In the genomic region with DNA sequence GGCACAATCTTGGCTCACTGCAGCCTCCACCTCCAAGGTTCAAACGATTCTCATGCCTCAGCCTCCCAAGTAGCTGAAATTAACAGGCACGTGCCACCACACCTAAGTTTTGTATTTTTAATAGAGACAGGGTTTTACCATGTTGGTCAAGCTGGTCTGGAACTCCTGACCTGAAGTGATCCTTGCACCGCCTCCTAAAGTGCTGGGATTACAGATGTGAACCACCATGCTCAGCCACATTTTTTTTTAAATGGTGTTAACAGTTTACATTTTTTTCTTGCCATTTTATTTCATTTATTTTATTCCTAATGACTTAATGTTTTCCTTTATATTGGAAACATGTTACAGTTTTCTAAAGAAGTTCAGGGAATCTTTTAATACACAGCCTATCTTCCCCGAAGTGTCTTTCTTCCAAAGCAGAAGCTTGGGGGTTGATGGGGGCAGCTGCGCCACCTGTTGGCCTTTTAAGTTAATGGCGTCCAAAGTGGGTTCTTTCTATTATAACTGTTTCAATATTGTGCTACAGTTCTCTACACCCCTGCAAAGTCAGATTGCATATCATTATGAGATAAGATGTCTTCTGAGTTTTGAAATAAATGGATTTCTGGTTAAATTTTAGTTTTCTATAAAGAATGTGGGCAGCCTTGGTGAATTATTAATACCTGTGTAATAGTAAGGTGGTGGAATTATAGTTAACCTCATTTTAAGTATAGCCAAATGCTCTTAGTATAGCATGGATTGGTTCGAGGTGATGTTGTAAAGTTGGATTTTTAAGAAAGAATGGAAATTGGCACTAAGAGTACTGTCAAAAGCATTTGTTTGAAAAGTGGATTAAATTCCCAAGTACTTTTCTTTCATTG, we compare ENCODE assay signal across 8 cellular contexts. TPM values are rescaled to one million over a fixed set of nuclear protein-coding genes. Genes with fewer than 3 reads are reported as not detected.
DNase-seq lines count a peak whose midpoint lies in the region; ATAC-seq, FAIRE-seq and TF ChIP-seq lines count a peak whose summit lies in the region.

No MANE protein-coding gene starts in this region.

- H3K4ac ChIP-seq in IMR-90 (ENCODE audit: low read depth, low read length) = no peak overlapping the region

- H3K9me3 Mint-ChIP-seq in activated T-helper 17 cell treated with anti-CD3 and anti-CD28 coated beads, Interleukin-2, amount 50 U/mL, for 72 hours = no peaks in the 10 kb centered on the region

- H3K4me1 ChIP-seq in IMR-90 (ENCODE audit: control insufficient read depth, insufficient read depth, low read length) (peaks cover 23% of the 10 kb centered on the region), osteoblast (ENCODE audit: insufficient read depth, low read length) (peaks cover 21% of the 10 kb centered on the region), upper lobe of right lung (no peaks in the 10 kb centered on the region)

- peaks cover 97% of the 10 kb centered on the region for H3K36me3 Mint-ChIP-seq in activated T-helper 17 cell treated with anti-CD3 and anti-CD28 coated beads, Interleukin-2, amount 50 U/mL, for 72 hours (ENCODE audit: low read depth)

- H3K56ac ChIP-seq in IMR-90 (ENCODE audit: extremely low read depth, insufficient read depth, low read length) = no peak overlapping the region

- peak overlapping the region; percentile 85 for H3K27ac Mint-ChIP-seq in activated T-helper 17 cell treated with anti-CD3 and anti-CD28 coated beads, Interleukin-2, amount 50 U/mL, for 72 hours

- H3K18ac ChIP-seq in IMR-90 (ENCODE audit: low read depth, low read length) = no peak overlapping the region

- peaks cover 23 to 50% of the 10 kb centered on the region in 2 experiments for H3K79me1 ChIP-seq in IMR-90 (ENCODE audit: low read depth in 1 of 2, low read length in 2 of 2)

- CTCF ChIA-PET in IMR-90 (lab: Yijun Ruan, JAX) = interaction anchor here (1.0 to 2.1 kb wide), 5 partner anchors 12 to 127 kb away, joined by 3 to 15 read pairs (median 3); no protein-coding TSS in a partner anchor

- H4K91ac ChIP-seq in IMR-90 (ENCODE audit: insufficient read depth, low read depth, low read length) = no peak overlapping the region

- no peak overlapping the region for H3K4me3 Mint-ChIP-seq in activated T-helper 17 cell treated with anti-CD3 and anti-CD28 coated beads, Interleukin-2, amount 50 U/mL, for 72 hours

- in situ Hi-C loops in IMR-90 (cut with MboI; ENCODE audit: low sequenced_read_pairs) = no loop called here

- intact Hi-C loops in IMR-90 (cut with micrococcal nuclease) = loop anchor here (1.0 kb wide), 3 partner anchors 65 to 127 kb away; no protein-coding TSS in a partner anchor
- intact Hi-C loops in upper lobe of right lung (cut with DNase I) = loop anchor here (10.0 kb wide), 1 partner anchor 101 kb away; no protein-coding TSS in a partner anchor

- no peak overlapping the region for H4K5ac ChIP-seq in IMR-90 (ENCODE audit: low read depth, low read length)

- no peak for FAIRE-seq in D721Med (lab: Jason Lieb, UNC)

- H3K4me3 ChIP-seq in IMR-90 (ENCODE audit: insufficient read depth, low read depth, low read length) (no peak overlapping the region), osteoblast (ENCODE audit: insufficient read depth, low read length) (no peak overlapping the region), upper lobe of right lung (no peak overlapping the region)

- H2AK9ac ChIP-seq in IMR-90 (replicated peaks; ENCODE audit: low read depth, low read length, poor library complexity) = no peak overlapping the region

- H3K27me3 Mint-ChIP-seq in activated T-helper 17 cell treated with anti-CD3 and anti-CD28 coated beads, Interleukin-2, amount 50 U/mL, for 72 hours = no peaks in the 10 kb centered on the region

- peaks cover 9% of the 10 kb centered on the region for H3K4me1 Mint-ChIP-seq in activated T-helper 17 cell treated with anti-CD3 and anti-CD28 coated beads, Interleukin-2, amount 50 U/mL, for 72 hours

- no peak overlapping the region for H2BK15ac ChIP-seq in IMR-90 (ENCODE audit: low read depth, low read length)

- no peaks in the 10 kb centered on the region for H3K27me3 ChIP-seq in IMR-90 (ENCODE audit: control insufficient read depth, insufficient read depth, low read length)
- no peaks in the 10 kb centered on the region for H3K27me3 ChIP-seq in osteoblast (ENCODE audit: insufficient read depth, low read length)
- no peaks in the 10 kb centered on the region for H3K27me3 ChIP-seq in upper lobe of right lung

- 100% methylated on average over 1 of the region's 7 CpGs; no CpG with 5 or more reads in 1 of the 2 experiments for WGBS in IMR-90 (ENCODE audit: extremely low coverage in 2 of 2, insufficient read length in 1 of 2), 2 experiments

- BruUV-seq in IMR-90 (replicated peaks; lab: Mats Ljungman, UMichigan) = no TSS peak

- DNase-seq in D721Med (ENCODE audit: insufficient read length, low spot score) = no peak
- DNase-seq in IMR-90 = peak; percentile 67
- DNase-seq in RKO (ENCODE audit: low spot score) = peak; percentile 78
- peak; percentile 58 for DNase-seq in fibroblast of the conjunctiva (ENCODE audit: low read depth)
- no peak for DNase-seq in osteoblast (ENCODE audit: insufficient read length, low spot score, missing footprints)
- no peak for DNase-seq in upper lobe of right lung

- H4K20me1 ChIP-seq in IMR-90 (ENCODE audit: insufficient read depth, low read length) = 0 out of 2 replicates have a peak, but pooled peaks cover 8% of the 10 kb centered on the region
- peaks cover 12% of the 10 kb centered on the region for H4K20me1 ChIP-seq in osteoblast (ENCODE audit: insufficient read depth, low read length)

- no peak overlapping the region for H3K23ac ChIP-seq in IMR-90 (ENCODE audit: low read depth, low read length)

- ATAC-seq in IMR-90 (ENCODE audit: low read depth) (peak; percentile 73), upper lobe of right lung (peak; percentile 89), HG03354 (IDR thresholded peaks at IDR 0.05; ENCODE audit: poor library complexity, severe bottlenecking, unreplicated experiment) (no peak)
- ATAC-seq in activated T-helper 17 cell treated with anti-CD3 and anti-CD28 coated beads, Interleukin-2, amount 50 U/mL, for 72 hours (replicated peaks) = peak; percentile 38

- no peak overlapping the region for H2AK5ac ChIP-seq in IMR-90 (ENCODE audit: low read depth, low read length)

- TF ChIP-seq CTCF in D721Med (IDR thresholded peaks at IDR 0.05; ENCODE audit: insufficient read depth, missing control alignments) (peak; percentile 77), IMR-90 (conservative IDR thresholded peaks at IDR 0.05; ENCODE audit: low read depth, low read length) (peak; percentile 85), osteoblast (IDR thresholded peaks at IDR 0.05; ENCODE audit: extremely low read depth, low read depth, low read length) (peak; percentile 94), upper lobe of right lung (IDR thresholded peaks at IDR 0.05) (peak; percentile 84)

- H2BK20ac ChIP-seq in IMR-90 (ENCODE audit: low read depth, low read length) = no peak overlapping the region

- no peak overlapping the region for H3K4me2 ChIP-seq in IMR-90 (ENCODE audit: low read depth, low read length)
- no peak overlapping the region for H3K4me2 ChIP-seq in osteoblast (ENCODE audit: insufficient read depth, low read length)

- POLR2A ChIA-PET in IMR-90 (lab: Charles Lee; ENCODE audit: unreplicated experiment) = no interaction called here

- H2AFZ ChIP-seq in IMR-90 (replicated peaks; ENCODE audit: low read length, poor library complexity) (no peak overlapping the region), osteoblast (ENCODE audit: low read length) (no peak overlapping the region)

- H3K27ac ChIP-seq in IMR-90 (ENCODE audit: insufficient read depth, low read length) (no peak overlapping the region), osteoblast (ENCODE audit: low read depth, low read length) (no peak overlapping the region), upper lobe of right lung (no peak overlapping the region)

- peaks cover 5% of the 10 kb centered on the region; the same call in 1 of the 2 replicates for H3K9me1 ChIP-seq in IMR-90 (ENCODE audit: insufficient read depth, low read length)

- dilution Hi-C loops in IMR-90 (cut with HindIII; ENCODE audit: low sequenced_read_pairs, unreplicated experiment) = no loop called here

- H4K8ac ChIP-seq in IMR-90 (ENCODE audit: low read depth in 2 of 2, low read length in 2 of 2) = no peak overlapping the region

- H2BK5ac ChIP-seq in IMR-90 (ENCODE audit: low read depth, low read length, poor library complexity, severe bottlenecking) = no peak overlapping the region

- no peak overlapping the region for H2BK120ac ChIP-seq in IMR-90 (ENCODE audit: low read depth, low read length)

- peak; percentile 83 for TF ChIP-seq RAD21 in IMR-90 (IDR thresholded peaks at IDR 0.05; ENCODE audit: low read length)

- H3K79me2 ChIP-seq in osteoblast (ENCODE audit: insufficient read depth, low read length) = no peaks in the 10 kb centered on the region

- H3K36me3 ChIP-seq in IMR-90 (ENCODE audit: control insufficient read depth, insufficient read depth, low read length) = peaks cover 45% of the 10 kb centered on the region
- peaks cover 63% of the 10 kb centered on the region for H3K36me3 ChIP-seq in osteoblast (ENCODE audit: insufficient read depth, low read length)
- H3K36me3 ChIP-seq in upper lobe of right lung = peaks cover 92% of the 10 kb centered on the region

- H3K9ac ChIP-seq in IMR-90 (ENCODE audit: low read depth, low read length) = no peak overlapping the region

- H3K9me3 ChIP-seq in IMR-90 (ENCODE audit: control insufficient read depth, insufficient read depth, low read length) (no peaks in the 10 kb centered on the region), osteoblast (ENCODE audit: low read depth, low read length) (no peaks in the 10 kb centered on the region), upper lobe of right lung (no peaks in the 10 kb centered on the region)

- no peak overlapping the region for H3K14ac ChIP-seq in IMR-90 (replicated peaks; ENCODE audit: low read depth, low read length)

- no peak for TF ChIP-seq POLR2A in IMR-90 (IDR thresholded peaks at IDR 0.05; ENCODE audit: low read depth, low read length)

TF ChIP-seq in IMR-90, 13 proteins besides CTCF, POLR2A, EP300 and RAD21:
- no peak for TF ChIP-seq MAZ (IDR thresholded peaks at IDR 0.05; ENCODE audit: borderline replicate concordance, low read depth, low read length)
- TF ChIP-seq SMC3 (IDR thresholded peaks at IDR 0.05; ENCODE audit: low read depth, low read length) = peak; percentile 93
- no peak for TF ChIP-seq CHD1 (IDR thresholded peaks at IDR 0.05; ENCODE audit: low read depth, low read length)
- no peak for TF ChIP-seq BHLHE40 (IDR thresholded peaks at IDR 0.05; ENCODE audit: low read depth, low read length)
- no peak for TF ChIP-seq FOS (IDR thresholded peaks at IDR 0.05; ENCODE audit: low read depth, low read length)

RNA-seq across cellular contexts. Expression of gene PLCG1, which starts 42.0 kb away (rescaled TPM):
- total RNA-seq in IMR-90 (2012; rRNA removed) (54.7 and 59.1 TPM in 2 replicates), osteoblast (72.4 and 73.7 TPM in 2 replicates), upper lobe of right lung (120 TPM)
- polyA plus RNA-seq in IMR-90 (2012; rRNA removed) = 69.1 and 74.2 TPM in 2 replicates
- polyA plus RNA-seq in IMR-90 (2012; cell fraction: cytosol; rRNA removed) = 22.5 and 32.9 TPM in 2 replicates
- polyA plus RNA-seq in IMR-90 (2012; cell fraction: nucleus; rRNA removed; ENCODE audit: low replicate concordance) = 442 and 448 TPM in 2 replicates
- total RNA-seq in activated T-helper 17 cell treated with anti-CD3 and anti-CD28 coated beads, Interleukin-2, amount 50 U/mL, for 72 hours = 100 to 1,000 TPM; 184 to 628 TPM

Comparison
In these comparisons a context has a peak if more than half of its experiments do, and no peak if none do; other contexts are left out.
1. DNase-seq: peak in IMR-90 (single experiment), RKO (single experiment) and fibroblast of the conjunctiva (single experiment); none in D721Med (single experiment), osteoblast (single experiment) and upper lobe of right lung (single experiment).
2. Peak in every context shown above with its lines, with median percentiles within 50 percentile points of each other: CTCF ChIP-seq.